23 cellular contexts compared by ENCODE assay signal in genomic region chr1:220007438-220007837, GRCh38. TPM values are rescaled to one million over a fixed set of nuclear protein-coding genes. Genes with fewer than 3 reads are reported as not detected.
DNase-seq lines count a peak whose midpoint lies in the region; ATAC-seq, FAIRE-seq and TF ChIP-seq lines count a peak whose summit lies in the region.
"Had no signal": no experiment of that assay in that cellular context is flagged by ENCODE, and none has a peak within 500 bp of the region (broad histone marks: within the 10 kb centered on the region; RNA-seq: fewer than 3 reads in every experiment).

No MANE protein-coding gene starts in this region.

- DNase-seq in AG10803 (ENCODE audit: low read depth), result peak; percentile 14
- no peak for DNase-seq in H54 (ENCODE audit: insufficient read length, low spot score)
- peak; percentile 31 for DNase-seq in astrocyte of the hippocampus (ENCODE audit: low read depth, low spot score)
- peak; percentile 40 for DNase-seq in mesendoderm
- no peak for DNase-seq in NCI-H2227 treated with DMSO at 0.1 percent for 48 hours (lab: John Stamatoyannopoulos, UW)
- no peak for DNase-seq in HPDE6-E6E7 (ENCODE audit: extremely low spot score)
- DNase-seq in activated CD4-positive, alpha-beta T cell treated with anti-CD3 and anti-CD28 coated beads for 36 hours, result no peak
- DNase-seq: C1 segment of cervical spinal cord, DMS79 treated with DMSO at 0.1 percent for 48 hours, GDM1, KG1, MV-4-11, NCI-H1694 treated with DMSO at 0.1 percent for 48 hours, NCI-H510A treated with DMSO at 0.1 percent for 48 hours, NCI-H82, PC-3, SIG-M5 had no signal

- no peak overlapping the region for H2BK5ac ChIP-seq in mesendoderm (ENCODE audit: low read length)

- no peaks in the 10 kb centered on the region for H3K4me1 ChIP-seq in mesendoderm (ENCODE audit: control insufficient read depth, low read depth, low read length)

- peak; percentile 55 for FAIRE-seq in H54 (lab: Jason Lieb, UNC)
- FAIRE-seq: A549, HepG2 had no signal

- no peak overlapping the region for H3K4me3 Mint-ChIP-seq in activated CD4-positive, alpha-beta T cell treated with anti-CD3 and anti-CD28 coated beads for 36 hours

- POLR2A ChIA-PET in activated CD4-positive, alpha-beta T cell treated with anti-CD3 and anti-CD28 coated beads for 36 hours (lab: Charles Lee), result no interaction called here

- no peak overlapping the region for H3K27ac Mint-ChIP-seq in activated CD4-positive, alpha-beta T cell treated with anti-CD3 and anti-CD28 coated beads for 36 hours

- no peak overlapping the region for H3K4me3 ChIP-seq in AG10803 (ENCODE audit: low read length)
- no peak overlapping the region for H3K4me3 ChIP-seq in mesendoderm (ENCODE audit: low read length)
- H3K4me3 ChIP-seq: A549 had no signal

- H2BK120ac ChIP-seq in mesendoderm (ENCODE audit: low read depth, low read length), result no peak overlapping the region

- CTCF ChIA-PET in activated CD4-positive, alpha-beta T cell treated with anti-CD3 and anti-CD28 coated beads for 36 hours (lab: Charles Lee), result interaction anchor here (0.7 to 1.9 kb wide), 2 partner anchors 16 to 185 kb away, joined by 3 to 7 read pairs; no protein-coding TSS in a partner anchor

- H3K4me1 Mint-ChIP-seq in activated CD4-positive, alpha-beta T cell treated with anti-CD3 and anti-CD28 coated beads for 36 hours, result peaks cover 2% of the 10 kb centered on the region

- no peak overlapping the region for H3K27ac ChIP-seq in mesendoderm (ENCODE audit: low read depth, low read length)
- H3K27ac ChIP-seq: A549, RWPE1 had no signal

- H3K36me3 Mint-ChIP-seq in activated CD4-positive, alpha-beta T cell treated with anti-CD3 and anti-CD28 coated beads for 36 hours (ENCODE audit: low read depth), result peaks cover 47% of the 10 kb centered on the region

- no peak overlapping the region for H4K5ac ChIP-seq in mesendoderm (ENCODE audit: low read length)

- H3K27me3 ChIP-seq in mesendoderm (ENCODE audit: insufficient read depth, low read length, poor library complexity), result no peaks in the 10 kb centered on the region

- TF ChIP-seq CTCF in AG10803 (conservative IDR thresholded peaks at IDR 0.05; ENCODE audit: low read length), result no peak

- H3K9me3 Mint-ChIP-seq in activated CD4-positive, alpha-beta T cell treated with anti-CD3 and anti-CD28 coated beads for 36 hours (ENCODE audit: low read depth), result no peaks in the 10 kb centered on the region

- no peak overlapping the region for H3K9ac ChIP-seq in mesendoderm (ENCODE audit: low read length)

- intact Hi-C loops in activated CD4-positive, alpha-beta T cell treated with anti-CD3 and anti-CD28 coated beads for 36 hours (cut with DNase I, micrococcal nuclease), result no loop called here

- no peak overlapping the region for H4K8ac ChIP-seq in mesendoderm (ENCODE audit: low read depth, low read length)

- no peak overlapping the region for H3K56ac ChIP-seq in mesendoderm (ENCODE audit: low read length)

- no peaks in the 10 kb centered on the region for H3K79me1 ChIP-seq in mesendoderm (ENCODE audit: low read length)

- no peak overlapping the region for H2AK5ac ChIP-seq in mesendoderm (ENCODE audit: low read length)

- no peak for TF ChIP-seq POLR2A in H54 (IDR thresholded peaks at IDR 0.05; ENCODE audit: low read depth, low read length)

- no peak overlapping the region for H3K4me2 ChIP-seq in mesendoderm (ENCODE audit: low read length)
- H3K4me2 ChIP-seq: A549 had no signal

- no CpG with 5 or more reads among the region's 3 CpGs for WGBS in mesendoderm (ENCODE audit: extremely low coverage, insufficient coverage, low lambda C conversion rate)

- ATAC-seq in GM19467 (IDR thresholded peaks at IDR 0.05; ENCODE audit: unreplicated experiment), result no peak
- no peak for ATAC-seq in activated CD4-positive, alpha-beta T cell treated with anti-CD3 and anti-CD28 coated beads for 36 hours
- ATAC-seq: A549, HCT116, HepG2, PC-3, SK-N-SH treated with all-trans-retinoic acid at 6 μM for 48 hours had no signal

- no peaks in the 10 kb centered on the region for H3K36me3 ChIP-seq in mesendoderm (ENCODE audit: control insufficient read depth, insufficient read depth, low read length)

- H3K27me3 Mint-ChIP-seq in activated CD4-positive, alpha-beta T cell treated with anti-CD3 and anti-CD28 coated beads for 36 hours, result no peaks in the 10 kb centered on the region

- H3K23ac ChIP-seq in mesendoderm (ENCODE audit: low read length), result no peak overlapping the region

- H2BK15ac ChIP-seq in mesendoderm (replicated peaks; ENCODE audit: low read depth), result no peak overlapping the region

- H3K4ac ChIP-seq in mesendoderm (ENCODE audit: low read depth, low read length), result no peak overlapping the region

- no peak overlapping the region for H3K18ac ChIP-seq in mesendoderm (ENCODE audit: low read length)

- H3K79me2 ChIP-seq in mesendoderm (ENCODE audit: control insufficient read depth, insufficient read depth, low read length), result no peaks in the 10 kb centered on the region

RNA-seq across cellular contexts. Expression of gene EPRS1, which starts 38.9 kb away (rescaled TPM):
- polyA plus RNA-seq in mesendoderm (2013, experiment 1 of 2), result 82.1 TPM
- 84.0 TPM for polyA plus RNA-seq in mesendoderm (2013, experiment 2 of 2)
- total RNA-seq in activated CD4-positive, alpha-beta T cell treated with anti-CD3 and anti-CD28 coated beads for 36 hours, result 100 to 1,000 TPM; 229 to 301 TPM

Comparison
In these comparisons a context has a peak if more than half of its experiments do, and no peak if none do; other contexts are left out.
1. DNase-seq: peak in AG10803 (single experiment), astrocyte of the hippocampus (single experiment) and mesendoderm (single experiment); none in H54 (single experiment), NCI-H2227 treated with DMSO at 0.1 percent for 48 hours (single experiment), HPDE6-E6E7 (single experiment) and activated CD4-positive, alpha-beta T cell treated with anti-CD3 and anti-CD28 coated beads for 36 hours (single experiment).